8 cellular contexts compared by ENCODE assay signal in genomic region chrX:130902783-130903613, GRCh38. TPM values are rescaled to one million over a fixed set of nuclear protein-coding genes. Genes with fewer than 3 reads are reported as not detected.
DNase-seq lines count a peak whose midpoint lies in the region; ATAC-seq and TF ChIP-seq lines count a peak whose summit lies in the region.

TSS of gene ENOX2 (minus strand) at chrX:130903209. CDS start at chrX:130703216, 199,993 bp downstream.

- peak in 1 of 2 donors; percentile 60 for TF ChIP-seq POLR2A in vagina (IDR thresholded peaks at IDR 0.05)

- under 1% methylated on average over 48 of the region's 50 CpGs for WGBS in right cardiac atrium

- H3K27me3 ChIP-seq in right cardiac atrium (ENCODE audit: control insufficient read depth, insufficient read depth) = no peaks in the 10 kb centered on the region
- no peaks in the 10 kb centered on the region for H3K27me3 ChIP-seq in vagina

- H3K4me1 ChIP-seq in right cardiac atrium (ENCODE audit: control insufficient read depth, insufficient read depth, low read length) (peaks cover 2% of the 10 kb centered on the region), vagina (no peaks in the 10 kb centered on the region)

- H3K4me3 ChIP-seq in right cardiac atrium (ENCODE audit: low read length) = peak within 1 kb of the TSS; percentile 94
- peak within 1 kb of the TSS; percentile 48 to 51 for H3K4me3 ChIP-seq in vagina

- no peaks in the 10 kb centered on the region for H3K9me3 ChIP-seq in right cardiac atrium (ENCODE audit: control insufficient read depth, low read length)
- H3K9me3 ChIP-seq in vagina = no peaks in the 10 kb centered on the region

- TF ChIP-seq CTCF in vagina (IDR thresholded peaks at IDR 0.05) = no peak

- peak; percentile 99 for ATAC-seq in GM18498 (IDR thresholded peaks at IDR 0.05; ENCODE audit: unreplicated experiment)
- peak; percentile 97 for ATAC-seq in HG02938 (IDR thresholded peaks at IDR 0.05; ENCODE audit: unreplicated experiment)
- peak; percentile 100 for ATAC-seq in right cardiac atrium

- peak; percentile 96 to 97 for DNase-seq in NCI-H187 (lab: John Stamatoyannopoulos, UW)
- DNase-seq in T-helper 2 cell = peak; percentile 48 to 96 (median 76)
- peak; percentile 62 to 98 (median 91) for DNase-seq in anterior cingulate cortex (lab: John Stamatoyannopoulos, UW)
- DNase-seq in right cardiac atrium = peak; percentile 92 to 96 (median 95)
- DNase-seq in putamen (ENCODE audit: low spot score) = peak; percentile 98
- peak in 1 of 2 donors; percentile 97 for DNase-seq in vagina (ENCODE audit: extremely low spot score in 2 of 2)

- intact Hi-C loops in right cardiac atrium (cut with DNase I) (no loop called here), vagina (cut with DNase I) (no loop called here)

- no peaks in the 10 kb centered on the region for H3K36me3 ChIP-seq in vagina

- H3K27ac ChIP-seq in right cardiac atrium (ENCODE audit: low read length) (peak within 1 kb of the TSS; percentile 96), vagina (peak within 1 kb of the TSS; percentile 43)

RNA-seq across cellular contexts. Expression of gene ENOX2, which starts in this region (rescaled TPM):
- total RNA-seq in right cardiac atrium = 10 to 100 TPM; 17.3 to 20.1 (median 18.2) TPM
- 6.2 TPM for polyA plus RNA-seq in right cardiac atrium
- 8.8 TPM for total RNA-seq in vagina
